Comparison of ENCODE assay signal across 1 cellular context in the genomic region with DNA sequence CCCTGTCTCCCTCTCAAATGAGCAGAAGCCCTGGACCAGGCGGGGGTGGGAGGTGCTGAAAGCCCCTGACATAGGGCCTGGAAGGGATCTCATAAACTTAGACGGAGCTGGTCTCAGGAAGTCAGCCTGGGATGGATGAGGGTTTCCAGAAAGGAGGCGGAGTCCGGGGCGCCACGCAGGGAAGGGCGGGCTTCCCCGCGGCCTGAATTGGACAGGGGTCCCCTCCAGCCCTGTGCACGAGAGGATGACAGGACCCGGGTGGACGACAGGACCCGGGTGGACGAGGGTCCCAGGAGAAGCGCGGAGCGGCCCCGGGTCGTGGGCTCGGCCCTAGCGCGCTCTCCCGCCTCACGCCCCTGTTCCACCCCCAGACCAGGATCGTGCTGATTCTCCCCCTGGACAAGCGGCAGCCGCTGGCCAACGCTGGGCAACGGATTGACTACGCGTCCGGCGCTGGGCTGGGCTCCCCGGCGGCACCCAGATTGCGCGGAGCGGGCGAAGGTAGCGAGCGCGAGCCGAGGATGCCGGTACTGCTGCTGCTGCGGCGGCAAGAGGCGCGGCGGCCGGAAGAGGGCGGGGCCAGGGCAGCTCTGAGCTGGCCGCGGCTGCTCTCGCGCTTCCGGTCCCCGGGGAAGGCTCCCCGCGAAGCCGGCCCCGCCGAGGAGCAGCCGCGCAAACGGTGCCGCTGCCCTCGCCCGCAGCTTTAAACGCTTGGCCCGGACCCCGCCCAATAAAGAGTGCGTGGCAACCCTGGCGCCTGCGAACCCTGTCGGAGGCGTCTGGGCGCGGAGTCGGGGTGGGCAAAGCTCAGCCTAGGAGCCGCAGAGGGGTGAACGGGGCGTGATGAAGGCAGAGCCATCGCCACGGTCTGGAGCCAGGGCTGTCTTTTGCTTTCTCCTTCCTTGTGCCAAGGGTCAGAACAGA.
TF ChIP-seq lines count a peak whose summit lies in the region.

No MANE protein-coding gene starts in this region.

TF ChIP-seq in HepG2, 621 proteins besides CTCF, POLR2A, EP300 and RAD21 (continued from another document and continues in another):
- TF ChIP-seq ZNF556 (CRISPR knock-in tag; IDR thresholded peaks at IDR 0.05; ENCODE audit: borderline replicate concordance) = peak; percentile 71; the same call in 1 of the 2 replicates
- TF ChIP-seq, protein P1, sequence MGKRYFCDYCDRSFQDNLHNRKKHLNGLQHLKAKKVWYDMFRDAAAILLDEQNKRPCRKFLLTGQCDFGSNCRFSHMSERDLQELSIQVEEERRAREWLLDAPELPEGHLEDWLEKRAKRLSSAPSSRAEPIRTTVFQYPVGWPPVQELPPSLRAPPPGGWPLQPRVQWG (CRISPR knock-in tag; IDR thresholded peaks at IDR 0.05; ENCODE audit: borderline replicate concordance, low read depth) = no peak
- TF ChIP-seq, protein P2, sequence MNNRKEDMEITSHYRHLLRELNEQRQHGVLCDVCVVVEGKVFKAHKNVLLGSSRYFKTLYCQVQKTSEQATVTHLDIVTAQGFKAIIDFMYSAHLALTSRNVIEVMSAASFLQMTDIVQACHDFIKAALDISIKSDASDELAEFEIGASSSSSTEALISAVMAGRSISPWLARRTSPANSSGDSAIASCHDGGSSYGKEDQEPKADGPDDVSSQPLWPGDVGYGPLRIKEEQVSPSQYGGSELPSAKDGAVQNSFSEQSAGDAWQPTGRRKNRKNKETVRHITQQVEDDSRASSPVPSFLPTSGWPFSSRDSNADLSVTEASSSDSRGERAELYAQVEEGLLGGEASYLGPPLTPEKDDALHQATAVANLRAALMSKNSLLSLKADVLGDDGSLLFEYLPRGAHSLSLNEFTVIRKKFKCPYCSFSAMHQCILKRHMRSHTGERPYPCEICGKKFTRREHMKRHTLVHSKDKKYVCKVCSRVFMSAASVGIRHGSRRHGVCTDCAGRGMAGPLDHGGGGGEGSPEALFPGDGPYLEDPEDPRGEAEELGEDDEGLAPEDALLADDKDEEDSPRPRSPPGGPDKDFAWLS (CRISPR knock-in tag; IDR thresholded peaks at IDR 0.05; ENCODE audit: borderline replicate concordance) = no peak; the same call in 1 of the 2 replicates
- peak; percentile 78; the same call in 1 of the 2 replicates for TF ChIP-seq GATA4 (IDR thresholded peaks at IDR 0.05; ENCODE audit: borderline replicate concordance, low read depth)
- no peak for TF ChIP-seq ZNF382 (CRISPR knock-in tag; IDR thresholded peaks at IDR 0.05; ENCODE audit: borderline replicate concordance)
- no peak for TF ChIP-seq RBAK (CRISPR knock-in tag; IDR thresholded peaks at IDR 0.05)
- no peak for TF ChIP-seq PCBP2 (optimal IDR thresholded peaks at IDR 0.05; ENCODE audit: low read depth, low read length, poor library complexity, severe bottlenecking)
- TF ChIP-seq ZNF557 (CRISPR knock-in tag; IDR thresholded peaks at IDR 0.05) = peak; percentile 70; the same call in 1 of the 2 replicates
- TF ChIP-seq, protein P3, sequence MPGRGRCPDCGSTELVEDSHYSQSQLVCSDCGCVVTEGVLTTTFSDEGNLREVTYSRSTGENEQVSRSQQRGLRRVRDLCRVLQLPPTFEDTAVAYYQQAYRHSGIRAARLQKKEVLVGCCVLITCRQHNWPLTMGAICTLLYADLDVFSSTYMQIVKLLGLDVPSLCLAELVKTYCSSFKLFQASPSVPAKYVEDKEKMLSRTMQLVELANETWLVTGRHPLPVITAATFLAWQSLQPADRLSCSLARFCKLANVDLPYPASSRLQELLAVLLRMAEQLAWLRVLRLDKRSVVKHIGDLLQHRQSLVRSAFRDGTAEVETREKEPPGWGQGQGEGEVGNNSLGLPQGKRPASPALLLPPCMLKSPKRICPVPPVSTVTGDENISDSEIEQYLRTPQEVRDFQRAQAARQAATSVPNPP (CRISPR knock-in tag; IDR thresholded peaks at IDR 0.05) = peak; percentile 96
- 0 out of 2 replicates have a peak, but pooled peaks have one; percentile 72 for TF ChIP-seq ZNF549 (CRISPR knock-in tag; IDR thresholded peaks at IDR 0.05)
- TF ChIP-seq, protein P4, sequence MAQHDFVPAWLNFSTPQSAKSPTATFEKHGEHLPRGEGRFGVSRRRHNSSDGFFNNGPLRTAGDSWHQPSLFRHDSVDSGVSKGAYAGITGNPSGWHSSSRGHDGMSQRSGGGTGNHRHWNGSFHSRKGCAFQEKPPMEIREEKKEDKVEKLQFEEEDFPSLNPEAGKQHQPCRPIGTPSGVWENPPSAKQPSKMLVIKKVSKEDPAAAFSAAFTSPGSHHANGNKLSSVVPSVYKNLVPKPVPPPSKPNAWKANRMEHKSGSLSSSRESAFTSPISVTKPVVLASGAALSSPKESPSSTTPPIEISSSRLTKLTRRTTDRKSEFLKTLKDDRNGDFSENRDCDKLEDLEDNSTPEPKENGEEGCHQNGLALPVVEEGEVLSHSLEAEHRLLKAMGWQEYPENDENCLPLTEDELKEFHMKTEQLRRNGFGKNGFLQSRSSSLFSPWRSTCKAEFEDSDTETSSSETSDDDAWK (CRISPR knock-in tag; IDR thresholded peaks at IDR 0.05) = no peak
- peak; percentile 85 for TF ChIP-seq NRL (CRISPR knock-in tag; IDR thresholded peaks at IDR 0.05; ENCODE audit: borderline replicate concordance)
- TF ChIP-seq, protein P5, sequence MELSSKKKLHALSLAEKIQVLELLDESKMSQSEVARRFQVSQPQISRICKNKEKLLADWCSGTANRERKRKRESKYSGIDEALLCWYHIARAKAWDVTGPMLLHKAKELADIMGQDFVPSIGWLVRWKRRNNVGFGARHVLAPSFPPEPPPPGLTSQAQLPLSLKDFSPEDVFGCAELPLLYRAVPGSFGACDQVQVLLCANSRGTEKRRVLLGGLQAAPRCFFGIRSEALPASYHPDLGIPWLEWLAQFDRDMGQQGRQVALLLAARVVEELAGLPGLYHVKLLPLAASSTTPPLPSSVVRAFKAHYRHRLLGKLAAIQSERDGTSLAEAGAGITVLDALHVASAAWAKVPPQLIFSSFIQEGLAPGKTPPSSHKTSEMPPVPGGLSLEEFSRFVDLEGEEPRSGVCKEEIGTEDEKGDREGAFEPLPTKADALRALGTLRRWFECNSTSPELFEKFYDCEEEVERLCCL (CRISPR knock-in tag; IDR thresholded peaks at IDR 0.05; ENCODE audit: borderline replicate concordance) = no peak; the same call in 1 of the 2 replicates
- no peak for TF ChIP-seq JUN (CRISPR knock-in tag; IDR thresholded peaks at IDR 0.05)
- no peak; the same call in 1 of the 2 replicates for TF ChIP-seq PPARG (CRISPR knock-in tag; conservative IDR thresholded peaks at IDR 0.05)
- TF ChIP-seq, protein P6, sequence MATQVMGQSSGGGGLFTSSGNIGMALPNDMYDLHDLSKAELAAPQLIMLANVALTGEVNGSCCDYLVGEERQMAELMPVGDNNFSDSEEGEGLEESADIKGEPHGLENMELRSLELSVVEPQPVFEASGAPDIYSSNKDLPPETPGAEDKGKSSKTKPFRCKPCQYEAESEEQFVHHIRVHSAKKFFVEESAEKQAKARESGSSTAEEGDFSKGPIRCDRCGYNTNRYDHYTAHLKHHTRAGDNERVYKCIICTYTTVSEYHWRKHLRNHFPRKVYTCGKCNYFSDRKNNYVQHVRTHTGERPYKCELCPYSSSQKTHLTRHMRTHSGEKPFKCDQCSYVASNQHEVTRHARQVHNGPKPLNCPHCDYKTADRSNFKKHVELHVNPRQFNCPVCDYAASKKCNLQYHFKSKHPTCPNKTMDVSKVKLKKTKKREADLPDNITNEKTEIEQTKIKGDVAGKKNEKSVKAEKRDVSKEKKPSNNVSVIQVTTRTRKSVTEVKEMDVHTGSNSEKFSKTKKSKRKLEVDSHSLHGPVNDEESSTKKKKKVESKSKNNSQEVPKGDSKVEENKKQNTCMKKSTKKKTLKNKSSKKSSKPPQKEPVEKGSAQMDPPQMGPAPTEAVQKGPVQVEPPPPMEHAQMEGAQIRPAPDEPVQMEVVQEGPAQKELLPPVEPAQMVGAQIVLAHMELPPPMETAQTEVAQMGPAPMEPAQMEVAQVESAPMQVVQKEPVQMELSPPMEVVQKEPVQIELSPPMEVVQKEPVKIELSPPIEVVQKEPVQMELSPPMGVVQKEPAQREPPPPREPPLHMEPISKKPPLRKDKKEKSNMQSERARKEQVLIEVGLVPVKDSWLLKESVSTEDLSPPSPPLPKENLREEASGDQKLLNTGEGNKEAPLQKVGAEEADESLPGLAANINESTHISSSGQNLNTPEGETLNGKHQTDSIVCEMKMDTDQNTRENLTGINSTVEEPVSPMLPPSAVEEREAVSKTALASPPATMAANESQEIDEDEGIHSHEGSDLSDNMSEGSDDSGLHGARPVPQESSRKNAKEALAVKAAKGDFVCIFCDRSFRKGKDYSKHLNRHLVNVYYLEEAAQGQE (IDR thresholded peaks at IDR 0.05; ENCODE audit: borderline replicate concordance in 1 of 2, low read depth in 1 of 2, low read length in 2 of 2) = peak in 1 of 2 experiments; percentile 21; a peak in 1 of 4 replicates
- peak; percentile 44 for TF ChIP-seq CCAR2 (optimal IDR thresholded peaks at IDR 0.05; ENCODE audit: low read depth, low read length)
- peak; percentile 95 for TF ChIP-seq POLR2G (IDR thresholded peaks at IDR 0.05; ENCODE audit: low read depth, low read length)
- TF ChIP-seq, protein P7, sequence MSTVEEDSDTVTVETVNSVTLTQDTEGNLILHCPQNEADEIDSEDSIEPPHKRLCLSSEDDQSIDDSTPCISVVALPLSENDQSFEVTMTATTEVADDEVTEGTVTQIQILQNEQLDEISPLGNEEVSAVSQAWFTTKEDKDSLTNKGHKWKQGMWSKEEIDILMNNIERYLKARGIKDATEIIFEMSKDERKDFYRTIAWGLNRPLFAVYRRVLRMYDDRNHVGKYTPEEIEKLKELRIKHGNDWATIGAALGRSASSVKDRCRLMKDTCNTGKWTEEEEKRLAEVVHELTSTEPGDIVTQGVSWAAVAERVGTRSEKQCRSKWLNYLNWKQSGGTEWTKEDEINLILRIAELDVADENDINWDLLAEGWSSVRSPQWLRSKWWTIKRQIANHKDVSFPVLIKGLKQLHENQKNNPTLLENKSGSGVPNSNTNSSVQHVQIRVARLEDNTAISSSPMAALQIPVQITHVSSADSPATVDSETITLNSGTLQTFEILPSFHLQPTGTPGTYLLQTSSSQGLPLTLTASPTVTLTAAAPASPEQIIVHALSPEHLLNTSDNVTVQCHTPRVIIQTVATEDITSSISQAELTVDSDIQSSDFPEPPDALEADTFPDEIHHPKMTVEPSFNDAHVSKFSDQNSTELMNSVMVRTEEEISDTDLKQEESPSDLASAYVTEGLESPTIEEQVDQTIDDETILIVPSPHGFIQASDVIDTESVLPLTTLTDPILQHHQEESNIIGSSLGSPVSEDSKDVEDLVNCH (CRISPR knock-in tag; IDR thresholded peaks at IDR 0.05) = no peak
- TF ChIP-seq, protein P8, sequence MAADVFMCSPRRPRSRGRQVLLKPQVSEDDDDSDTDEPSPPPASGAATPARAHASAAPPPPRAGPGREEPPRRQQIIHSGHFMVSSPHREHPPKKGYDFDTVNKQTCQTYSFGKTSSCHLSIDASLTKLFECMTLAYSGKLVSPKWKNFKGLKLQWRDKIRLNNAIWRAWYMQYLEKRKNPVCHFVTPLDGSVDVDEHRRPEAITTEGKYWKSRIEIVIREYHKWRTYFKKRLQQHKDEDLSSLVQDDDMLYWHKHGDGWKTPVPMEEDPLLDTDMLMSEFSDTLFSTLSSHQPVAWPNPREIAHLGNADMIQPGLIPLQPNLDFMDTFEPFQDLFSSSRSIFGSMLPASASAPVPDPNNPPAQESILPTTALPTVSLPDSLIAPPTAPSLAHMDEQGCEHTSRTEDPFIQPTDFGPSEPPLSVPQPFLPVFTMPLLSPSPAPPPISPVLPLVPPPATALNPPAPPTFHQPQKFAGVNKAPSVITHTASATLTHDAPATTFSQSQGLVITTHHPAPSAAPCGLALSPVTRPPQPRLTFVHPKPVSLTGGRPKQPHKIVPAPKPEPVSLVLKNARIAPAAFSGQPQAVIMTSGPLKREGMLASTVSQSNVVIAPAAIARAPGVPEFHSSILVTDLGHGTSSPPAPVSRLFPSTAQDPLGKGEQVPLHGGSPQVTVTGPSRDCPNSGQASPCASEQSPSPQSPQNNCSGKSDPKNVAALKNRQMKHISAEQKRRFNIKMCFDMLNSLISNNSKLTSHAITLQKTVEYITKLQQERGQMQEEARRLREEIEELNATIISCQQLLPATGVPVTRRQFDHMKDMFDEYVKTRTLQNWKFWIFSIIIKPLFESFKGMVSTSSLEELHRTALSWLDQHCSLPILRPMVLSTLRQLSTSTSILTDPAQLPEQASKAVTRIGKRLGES (CRISPR knock-in tag; IDR thresholded peaks at IDR 0.05; ENCODE audit: borderline replicate concordance) = no peak; the same call in 1 of the 2 replicates
- 0 out of 2 replicates have a peak, but pooled peaks have one; percentile 88 for TF ChIP-seq ZNF205 (CRISPR knock-in tag; IDR thresholded peaks at IDR 0.05)
- no peak for TF ChIP-seq MAFK (conservative IDR thresholded peaks at IDR 0.05 in 1 of 2, IDR thresholded peaks at IDR 0.05 in 1 of 2; ENCODE audit: low read length in 2 of 2)
- TF ChIP-seq, protein P9, sequence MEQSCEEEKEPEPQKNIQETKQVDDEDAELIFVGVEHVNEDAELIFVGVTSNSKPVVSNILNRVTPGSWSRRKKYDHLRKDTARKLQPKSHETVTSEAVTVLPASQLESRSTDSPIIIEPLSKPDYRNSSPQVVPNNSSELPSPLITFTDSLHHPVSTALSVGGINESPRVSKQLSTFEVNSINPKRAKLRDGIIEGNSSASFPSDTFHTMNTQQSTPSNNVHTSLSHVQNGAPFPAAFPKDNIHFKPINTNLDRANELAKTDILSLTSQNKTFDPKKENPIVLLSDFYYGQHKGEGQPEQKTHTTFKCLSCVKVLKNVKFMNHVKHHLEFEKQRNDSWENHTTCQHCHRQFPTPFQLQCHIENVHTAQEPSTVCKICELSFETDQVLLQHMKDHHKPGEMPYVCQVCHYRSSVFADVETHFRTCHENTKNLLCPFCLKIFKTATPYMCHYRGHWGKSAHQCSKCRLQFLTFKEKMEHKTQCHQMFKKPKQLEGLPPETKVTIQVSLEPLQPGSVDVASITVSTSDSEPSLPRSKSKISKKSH (CRISPR knock-in tag; IDR thresholded peaks at IDR 0.05; ENCODE audit: borderline replicate concordance) = peak; percentile 91; the same call in 1 of the 2 replicates
- TF ChIP-seq, protein P10, sequence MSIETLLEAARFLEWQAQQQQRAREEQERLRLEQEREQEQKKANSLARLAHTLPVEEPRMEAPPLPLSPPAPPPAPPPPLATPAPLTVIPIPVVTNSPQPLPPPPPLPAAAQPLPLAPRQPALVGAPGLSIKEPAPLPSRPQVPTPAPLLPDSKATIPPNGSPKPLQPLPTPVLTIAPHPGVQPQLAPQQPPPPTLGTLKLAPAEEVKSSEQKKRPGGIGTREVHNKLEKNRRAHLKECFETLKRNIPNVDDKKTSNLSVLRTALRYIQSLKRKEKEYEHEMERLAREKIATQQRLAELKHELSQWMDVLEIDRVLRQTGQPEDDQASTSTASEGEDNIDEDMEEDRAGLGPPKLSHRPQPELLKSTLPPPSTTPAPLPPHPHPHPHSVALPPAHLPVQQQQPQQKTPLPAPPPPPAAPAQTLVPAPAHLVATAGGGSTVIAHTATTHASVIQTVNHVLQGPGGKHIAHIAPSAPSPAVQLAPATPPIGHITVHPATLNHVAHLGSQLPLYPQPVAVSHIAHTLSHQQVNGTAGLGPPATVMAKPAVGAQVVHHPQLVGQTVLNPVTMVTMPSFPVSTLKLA (IDR thresholded peaks at IDR 0.05) = no peak
- peak; percentile 92 for TF ChIP-seq U2AF1 (optimal IDR thresholded peaks at IDR 0.05; ENCODE audit: low read depth, low read length)
- peak; percentile 98 for TF ChIP-seq PRMT3 (CRISPR knock-in tag; IDR thresholded peaks at IDR 0.05; ENCODE audit: borderline replicate concordance, low read depth)
- TF ChIP-seq, protein P11, sequence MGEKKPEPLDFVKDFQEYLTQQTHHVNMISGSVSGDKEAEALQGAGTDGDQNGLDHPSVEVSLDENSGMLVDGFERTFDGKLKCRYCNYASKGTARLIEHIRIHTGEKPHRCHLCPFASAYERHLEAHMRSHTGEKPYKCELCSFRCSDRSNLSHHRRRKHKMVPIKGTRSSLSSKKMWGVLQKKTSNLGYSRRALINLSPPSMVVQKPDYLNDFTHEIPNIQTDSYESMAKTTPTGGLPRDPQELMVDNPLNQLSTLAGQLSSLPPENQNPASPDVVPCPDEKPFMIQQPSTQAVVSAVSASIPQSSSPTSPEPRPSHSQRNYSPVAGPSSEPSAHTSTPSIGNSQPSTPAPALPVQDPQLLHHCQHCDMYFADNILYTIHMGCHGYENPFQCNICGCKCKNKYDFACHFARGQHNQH (CRISPR knock-in tag; IDR thresholded peaks at IDR 0.05) = peak; percentile 87
- no peak for TF ChIP-seq ZFP62 (CRISPR knock-in tag; IDR thresholded peaks at IDR 0.05)
- no peak for TF ChIP-seq FOXK2 (IDR thresholded peaks at IDR 0.05)
- TF ChIP-seq POGZ (CRISPR knock-in tag; IDR thresholded peaks at IDR 0.05) = peak; percentile 71
